Comparison of ENCODE assay signal across 1 cellular context in the genomic region with DNA sequence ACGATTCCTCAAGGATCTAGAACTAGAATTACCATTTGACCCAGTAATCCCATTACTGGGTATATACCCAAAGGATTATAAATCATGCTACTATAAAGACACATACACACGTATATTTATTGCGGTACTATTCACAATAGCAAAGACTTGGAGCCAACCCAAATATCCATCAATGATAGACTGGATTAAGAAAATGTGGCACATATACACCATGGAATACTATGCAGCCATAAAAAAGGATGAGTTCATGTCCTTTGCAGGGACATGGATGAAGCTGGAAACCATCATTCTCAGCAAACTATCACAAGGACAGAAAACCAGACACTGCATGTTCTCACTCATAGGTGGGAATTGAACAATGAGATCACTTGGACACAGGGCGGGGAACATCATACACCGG.
A peak's percentile ranks its signal among the peaks of the same experiment; 100 is the strongest.
TF ChIP-seq lines count a peak whose summit lies in the region.
"Not testable (repeated sequence)": the region's sequence is repeated elsewhere in the genome, so short reads cannot be mapped to it uniquely, and the experiment has no call there.

No MANE protein-coding gene starts in this region.

- not testable (repeated sequence) for H3K4me1 ChIP-seq in HEK293 (ENCODE audit: control insufficient read depth, insufficient read depth, low read length)

- not testable (repeated sequence) for H3K4me3 ChIP-seq in HEK293 (ENCODE audit: low read depth, low read length)

- CTCF ChIA-PET in HEK293 (lab: Yijun Ruan, JAX): not testable (repeated sequence)

- not testable (repeated sequence) for H3K27ac ChIP-seq in HEK293 (ENCODE audit: extremely low read depth, low read depth, low read length)

- TF ChIP-seq CTCF in HEK293 (tag by site-specific recombination; IDR thresholded peaks at IDR 0.05): not testable (repeated sequence)

- POLR2A ChIA-PET in HEK293 (lab: Yijun Ruan, JAX): not testable (repeated sequence)

- H3K36me3 ChIP-seq in HEK293 (ENCODE audit: control insufficient read depth in 2 of 2, insufficient read depth in 1 of 2, low read length in 2 of 2): not testable (repeated sequence)

- H3K9me3 ChIP-seq in HEK293 (ENCODE audit: control insufficient read depth, insufficient read depth, low read depth, low read length): not testable (repeated sequence)

TF ChIP-seq in HEK293, 187 proteins besides CTCF, POLR2A, EP300 and RAD21:
- TF ChIP-seq, protein P1, sequence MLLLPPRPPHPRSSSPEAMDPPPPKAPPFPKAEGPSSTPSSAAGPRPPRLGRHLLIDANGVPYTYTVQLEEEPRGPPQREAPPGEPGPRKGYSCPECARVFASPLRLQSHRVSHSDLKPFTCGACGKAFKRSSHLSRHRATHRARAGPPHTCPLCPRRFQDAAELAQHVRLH (tag by site-specific recombination; IDR thresholded peaks at IDR 0.05): peak; percentile 71; the same call in 1 of the 2 replicates
- TF ChIP-seq ZNF146 (tag by site-specific recombination; IDR thresholded peaks at IDR 0.05): peak; percentile 76
TF ChIP-seq in HEK293: peak in this region for 2; not testable (repeated sequence) for 185.
